ENCODE assay signal across 16 cellular contexts in genomic region chr16:89618114-89618999, GRCh38. TPM values are rescaled to one million over a fixed set of nuclear protein-coding genes. Genes with fewer than 3 reads are reported as not detected.
DNase-seq lines count a peak whose midpoint lies in the region; ATAC-seq, FAIRE-seq and TF ChIP-seq lines count a peak whose summit lies in the region.
"Had no signal": no experiment of that assay in that cellular context is flagged by ENCODE, and none has a peak within 500 bp of the region (broad histone marks: within the 10 kb centered on the region; RNA-seq: fewer than 3 reads in every experiment).

No MANE protein-coding gene starts in this region.

- H3K4me3 ChIP-seq in NB4 (ENCODE audit: low read depth, low read length) (no peak overlapping the region), fibroblast of villous mesenchyme (ENCODE audit: low read depth, low read length) (no peak overlapping the region)
- H3K4me3 ChIP-seq: esophagus muscularis mucosa, heart left ventricle, prostate gland had no signal

- DNase-seq in NB4 (ENCODE audit: low read depth) (peak; percentile 54), fibroblast of villous mesenchyme (ENCODE audit: low read depth) (peak; percentile 73), left lobe of liver (ENCODE audit: low spot score) (no peak)
- DNase-seq in stimulated activated CD4-positive, alpha-beta T cell treated with anti-CD3 and anti-CD28 coated beads, Interleukin-15, amount 100 ng/mL, for 24 hours: no peak
- DNase-seq: activated CD4-positive, alpha-beta memory T cell treated with anti-CD3 and anti-CD28 coated beads, Interleukin-2, amount 10 ng/mL, durations not matched to agents 7 days and 5 days; activated T-cell treated with anti-CD3 and anti-CD28 coated beads, Interleukin-2, amount 50 U/mL, for 72 hours; heart left ventricle; mesenchymal stem cell; NCI-H1048; NCI-H748 treated with DMSO at 0.1 percent for 48 hours; stimulated activated naive CD4-positive, alpha-beta T cell treated with Interleukin-2 at 50 U/mL for 16 hours had no signal

- peak; percentile 89 for FAIRE-seq in G401.6 (lab: Jason Lieb, UNC)
- FAIRE-seq: islet of Langerhans had no signal

- TF ChIP-seq POLR2A in NB4 (IDR thresholded peaks at IDR 0.05; ENCODE audit: extremely low read depth, insufficient read length): no peak

- ATAC-seq in left lobe of liver: no peak
- ATAC-seq: activated T-cell treated with anti-CD3 and anti-CD28 coated beads, Interleukin-2, amount 50 U/mL, for 72 hours; heart left ventricle had no signal

- TF ChIP-seq CTCF in NB4 (IDR thresholded peaks at IDR 0.05; ENCODE audit: low read depth, low read length): no peak
- TF ChIP-seq CTCF in fibroblast of villous mesenchyme (IDR thresholded peaks at IDR 0.05; ENCODE audit: insufficient read depth, low read depth, low read length): no peak

RNA-seq across cellular contexts. Expression of gene DPEP1, which starts 4.9 kb away (rescaled TPM):
- total RNA-seq in fibroblast of villous mesenchyme (not detected in 2 replicates), left lobe of liver (0.13 TPM)
- total RNA-seq: activated CD4-positive, alpha-beta memory T cell treated with anti-CD3 and anti-CD28 coated beads, Interleukin-2, amount 10 ng/mL, durations not matched to agents 7 days and 5 days; activated T-cell treated with anti-CD3 and anti-CD28 coated beads, Interleukin-2, amount 50 U/mL, for 72 hours; cardiac septum; heart left ventricle had no signal

RNA-seq across cellular contexts. Expression of gene CHMP1A, which starts 39.2 kb away (rescaled TPM):
- total RNA-seq in fibroblast of villous mesenchyme (102 and 114 TPM in 2 replicates), left lobe of liver (34.7 TPM)

RNA-seq across cellular contexts. Expression of gene SPATA33, which starts 39.3 kb away (rescaled TPM):
- total RNA-seq in fibroblast of villous mesenchyme: 3.5 and 3.9 TPM in 2 replicates
- 5.2 TPM for total RNA-seq in left lobe of liver

RNA-seq across cellular contexts. Expression of gene CPNE7, which starts 42.8 kb away (rescaled TPM):
- total RNA-seq in fibroblast of villous mesenchyme: 9.5 and 10.0 TPM in 2 replicates
- total RNA-seq in left lobe of liver: 0.88 TPM
- total RNA-seq: cardiac septum had no signal

RNA-seq across cellular contexts. Expression of gene RPL13, which starts 57.9 kb away (rescaled TPM):
- total RNA-seq in fibroblast of villous mesenchyme (1,832 and 2,350 TPM in 2 replicates), left lobe of liver (886 TPM)

Comparison
In these comparisons a context has a peak if more than half of its experiments do, and no peak if none do; other contexts are left out.
1. DNase-seq: peak in NB4 (single experiment) and fibroblast of villous mesenchyme (single experiment); none in left lobe of liver (single experiment) and stimulated activated CD4-positive, alpha-beta T cell treated with anti-CD3 and anti-CD28 coated beads, Interleukin-15, amount 100 ng/mL, for 24 hours (single experiment).